In genomic region chr5:160507181-160507811, GRCh38 we compare ENCODE assay signal across 9 cellular contexts.
DNase-seq lines count a peak whose midpoint lies in the region; ATAC-seq, FAIRE-seq and TF ChIP-seq lines count a peak whose summit lies in the region.
"Had no signal": no experiment of that assay in that cellular context is flagged by ENCODE, and none has a peak within 500 bp of the region (broad histone marks: within the 10 kb centered on the region; RNA-seq: fewer than 3 reads in every experiment).

No MANE protein-coding gene starts in this region.

- no peaks in the 10 kb centered on the region for H3K27me3 Mint-ChIP-seq in CD4-positive, CD25-positive, alpha-beta regulatory T cell
- peaks cover 6% of the 10 kb centered on the region for H3K27me3 Mint-ChIP-seq in activated CD4-positive, alpha-beta memory T cell treated with anti-CD3 and anti-CD28 coated beads, Interleukin-2, amount 10 ng/mL, durations not matched to agents 7 days and 5 days

- DNase-seq in CD4-positive, CD25-positive, alpha-beta regulatory T cell, result no peak
- no peak for DNase-seq in activated CD4-positive, alpha-beta memory T cell treated with anti-CD3 and anti-CD28 coated beads, Interleukin-2, amount 10 ng/mL, durations not matched to agents 7 days and 5 days
- peak; percentile 4 for DNase-seq in left kidney (ENCODE audit: low read depth, low spot score)
- no peak for DNase-seq in psoas muscle
- no peak for DNase-seq in GM19239 (ENCODE audit: insufficient read length, low spot score)
- no peak for DNase-seq in foreskin melanocyte
- no peak for DNase-seq in LoVo (ENCODE audit: low spot score)

- POLR2A ChIA-PET in activated CD4-positive, alpha-beta memory T cell treated with anti-CD3 and anti-CD28 coated beads, Interleukin-2, amount 10 ng/mL, durations not matched to agents 7 days and 5 days (lab: Charles Lee), result interaction anchor here (0.7 to 3.9 kb wide), 11 partner anchors 9 to 88 kb away, joined by 3 to 40 read pairs (median 8); partner anchors contain the start of genes PTTG1 and SLU7

- peaks cover 41% of the 10 kb centered on the region for H3K4me1 ChIP-seq in CD4-positive, CD25-positive, alpha-beta regulatory T cell (ENCODE audit: control insufficient read depth, insufficient read depth, low read length, poor library complexity, severe bottlenecking)
- no peaks in the 10 kb centered on the region for H3K4me1 ChIP-seq in psoas muscle

- no peaks in the 10 kb centered on the region for H3K36me3 ChIP-seq in CD4-positive, CD25-positive, alpha-beta regulatory T cell (ENCODE audit: control insufficient read depth, insufficient read depth, low read length)
- no peaks in the 10 kb centered on the region for H3K36me3 ChIP-seq in psoas muscle (ENCODE audit: insufficient read depth in 1 of 2, low read depth in 1 of 2)

- intact Hi-C loops in psoas muscle (cut with DNase I), result no loop called here

- peaks cover 0 to 2% (median 0%) of the 10 kb centered on the region in 7 donors for H3K9me3 Mint-ChIP-seq in CD4-positive, CD25-positive, alpha-beta regulatory T cell
- H3K9me3 Mint-ChIP-seq in activated CD4-positive, alpha-beta memory T cell treated with anti-CD3 and anti-CD28 coated beads, Interleukin-2, amount 10 ng/mL, durations not matched to agents 7 days and 5 days, result no peaks in the 10 kb centered on the region

- no peaks in the 10 kb centered on the region for H3K27me3 ChIP-seq in CD4-positive, CD25-positive, alpha-beta regulatory T cell (ENCODE audit: control insufficient read depth, insufficient read depth, low read length)
- no peaks in the 10 kb centered on the region for H3K27me3 ChIP-seq in psoas muscle (ENCODE audit: insufficient read depth in 3 of 3, low read length in 2 of 3)

- ATAC-seq in CD4-positive, CD25-positive, alpha-beta regulatory T cell (ENCODE audit: low read depth in 2 of 2), result no peak
- ATAC-seq in HG02938 (IDR thresholded peaks at IDR 0.05; ENCODE audit: unreplicated experiment) (peak; percentile 28), psoas muscle (no peak)

- peaks cover 2% of the 10 kb centered on the region for H3K36me3 Mint-ChIP-seq in CD4-positive, CD25-positive, alpha-beta regulatory T cell
- H3K36me3 Mint-ChIP-seq in activated CD4-positive, alpha-beta memory T cell treated with anti-CD3 and anti-CD28 coated beads, Interleukin-2, amount 10 ng/mL, durations not matched to agents 7 days and 5 days (ENCODE audit: low read depth), result peaks cover 1% of the 10 kb centered on the region

- peak overlapping the region; percentile 90 for H3K27ac ChIP-seq in CD4-positive, CD25-positive, alpha-beta regulatory T cell (ENCODE audit: insufficient read depth, low read length, poor library complexity, severe bottlenecking)
- no peak overlapping the region for H3K27ac ChIP-seq in psoas muscle
- H3K27ac ChIP-seq: parathyroid adenoma had no signal

- no peak for TF ChIP-seq CTCF in psoas muscle (IDR thresholded peaks at IDR 0.05)

- H3K4me1 Mint-ChIP-seq in CD4-positive, CD25-positive, alpha-beta regulatory T cell, result peaks cover 14 to 60% (median 31%) of the 10 kb centered on the region in 4 donors
- H3K4me1 Mint-ChIP-seq in activated CD4-positive, alpha-beta memory T cell treated with anti-CD3 and anti-CD28 coated beads, Interleukin-2, amount 10 ng/mL, durations not matched to agents 7 days and 5 days, result peaks cover 44% of the 10 kb centered on the region

- CTCF ChIA-PET in activated CD4-positive, alpha-beta memory T cell treated with anti-CD3 and anti-CD28 coated beads, Interleukin-2, amount 10 ng/mL, durations not matched to agents 7 days and 5 days (lab: Charles Lee), result interaction anchor here (0.7 to 6.3 kb wide), 14 partner anchors 9 to 85 kb away, joined by 3 to 157 read pairs (median 4); partner anchors contain the start of gene PTTG1

- FAIRE-seq in GM19239 (lab: Jason Lieb, UNC), result no peak

- H3K9me3 ChIP-seq in CD4-positive, CD25-positive, alpha-beta regulatory T cell (ENCODE audit: control insufficient read depth in 2 of 2, low read length in 2 of 2), result no peaks in the 10 kb centered on the region
- H3K9me3 ChIP-seq in psoas muscle, result no peaks in the 10 kb centered on the region

- H3K27ac Mint-ChIP-seq in CD4-positive, CD25-positive, alpha-beta regulatory T cell, result peak overlapping the region; percentile 98 to 100 (median 99)
- peak overlapping the region; percentile 19 for H3K27ac Mint-ChIP-seq in activated CD4-positive, alpha-beta memory T cell treated with anti-CD3 and anti-CD28 coated beads, Interleukin-2, amount 10 ng/mL, durations not matched to agents 7 days and 5 days

- H3K4me3 ChIP-seq in CD4-positive, CD25-positive, alpha-beta regulatory T cell (ENCODE audit: low read depth, low read length), result peak overlapping the region; percentile 73
- H3K4me3 ChIP-seq in psoas muscle, result no peak overlapping the region

- peak overlapping the region; percentile 74 to 89 (median 80) for H3K4me3 Mint-ChIP-seq in CD4-positive, CD25-positive, alpha-beta regulatory T cell
- peak overlapping the region; percentile 6 for H3K4me3 Mint-ChIP-seq in activated CD4-positive, alpha-beta memory T cell treated with anti-CD3 and anti-CD28 coated beads, Interleukin-2, amount 10 ng/mL, durations not matched to agents 7 days and 5 days

- 44 to 52% (median 51%) methylated on average over 7 of the region's 7 CpGs for WGBS in psoas muscle, 3 donors
